ENCODE assay signal across 10 cellular contexts in the genomic region with DNA sequence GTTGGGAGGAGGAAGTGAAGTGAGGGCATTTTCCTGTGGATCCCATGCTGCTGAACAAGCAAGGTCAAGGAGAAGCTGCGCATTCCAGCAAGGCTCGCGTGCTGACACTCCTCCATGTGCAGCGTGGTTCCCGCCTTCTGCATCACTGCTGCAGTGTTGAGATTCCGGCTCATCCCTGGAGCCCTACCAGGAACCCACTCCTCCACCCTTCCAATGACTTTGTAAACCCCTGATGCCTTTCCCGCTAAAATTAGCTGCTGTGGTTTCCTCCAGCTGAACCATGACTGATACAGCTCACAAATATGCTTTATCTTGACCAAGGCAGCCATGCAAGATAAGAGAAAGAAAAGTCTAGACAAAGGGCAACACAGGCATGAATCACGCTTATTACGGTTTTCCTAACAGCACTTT. TPM values are rescaled to one million over a fixed set of nuclear protein-coding genes. Genes with fewer than 3 reads are reported as not detected.
DNase-seq lines count a peak whose midpoint lies in the region; ATAC-seq and TF ChIP-seq lines count a peak whose summit lies in the region.
"Had no signal": no experiment of that assay in that cellular context is flagged by ENCODE, and none has a peak within 500 bp of the region (broad histone marks: within the 10 kb centered on the region; RNA-seq: fewer than 3 reads in every experiment).

No MANE protein-coding gene starts in this region.

- DNase-seq in AG08395 (ENCODE audit: low spot score): peak; percentile 43
- DNase-seq in LHCN-M2 (ENCODE audit: low read depth): peak; percentile 46
- DNase-seq in coronary artery (ENCODE audit: low spot score): peak; percentile 82
- peak; percentile 40 for DNase-seq in mucosa of gallbladder (ENCODE audit: low spot score)
- no peak for DNase-seq in stimulated activated CD4-positive, alpha-beta T cell treated with anti-CD3 and anti-CD28 coated beads, Interleukin-4, amount 100 ng/mL, for 1 hour
- no peak for DNase-seq in AML-193 (lab: John Stamatoyannopoulos, UW)
- DNase-seq: NCI-H1694 treated with DMSO at 0.1 percent for 48 hours had no signal

- no peak overlapping the region for H3K4me3 ChIP-seq in coronary artery

- H3K27ac ChIP-seq in coronary artery: peak overlapping the region; percentile 54 to 81

- ATAC-seq in HG03097 (IDR thresholded peaks at IDR 0.05; ENCODE audit: low FRiP score, unreplicated experiment): no peak
- ATAC-seq in GM19397 (IDR thresholded peaks at IDR 0.05; ENCODE audit: unreplicated experiment): no peak

- no peak for TF ChIP-seq CTCF in coronary artery (IDR thresholded peaks at IDR 0.05)

RNA-seq across cellular contexts. Expression of a gene that starts 14.0 kb away (rescaled TPM):
- total RNA-seq in LHCN-M2 (2014; rRNA removed): not detected in 2 replicates
- not detected for polyA plus RNA-seq in LHCN-M2 (2012)
- 7.4 TPM for total RNA-seq in mucosa of gallbladder
- polyA plus RNA-seq: neural cell had no signal

RNA-seq across cellular contexts. Expression of a gene that starts 36.8 kb away (rescaled TPM):
- total RNA-seq in LHCN-M2 (2014; rRNA removed) (0.17 TPM in 1 of 2 replicates, not detected in the other), mucosa of gallbladder (2.5 TPM)
- polyA plus RNA-seq in LHCN-M2 (2012): 0.35 TPM
- polyA plus RNA-seq: neural cell had no signal

Comparison
In these comparisons a context has a peak if more than half of its experiments do, and no peak if none do; other contexts are left out.
1. DNase-seq: peak in AG08395 (single experiment), LHCN-M2 (single experiment), coronary artery (single experiment) and mucosa of gallbladder (single experiment); none in stimulated activated CD4-positive, alpha-beta T cell treated with anti-CD3 and anti-CD28 coated beads, Interleukin-4, amount 100 ng/mL, for 1 hour (single experiment) and AML-193 (0 of 2).